Comparison of ENCODE assay signal across 9 cellular contexts in the genomic region with DNA sequence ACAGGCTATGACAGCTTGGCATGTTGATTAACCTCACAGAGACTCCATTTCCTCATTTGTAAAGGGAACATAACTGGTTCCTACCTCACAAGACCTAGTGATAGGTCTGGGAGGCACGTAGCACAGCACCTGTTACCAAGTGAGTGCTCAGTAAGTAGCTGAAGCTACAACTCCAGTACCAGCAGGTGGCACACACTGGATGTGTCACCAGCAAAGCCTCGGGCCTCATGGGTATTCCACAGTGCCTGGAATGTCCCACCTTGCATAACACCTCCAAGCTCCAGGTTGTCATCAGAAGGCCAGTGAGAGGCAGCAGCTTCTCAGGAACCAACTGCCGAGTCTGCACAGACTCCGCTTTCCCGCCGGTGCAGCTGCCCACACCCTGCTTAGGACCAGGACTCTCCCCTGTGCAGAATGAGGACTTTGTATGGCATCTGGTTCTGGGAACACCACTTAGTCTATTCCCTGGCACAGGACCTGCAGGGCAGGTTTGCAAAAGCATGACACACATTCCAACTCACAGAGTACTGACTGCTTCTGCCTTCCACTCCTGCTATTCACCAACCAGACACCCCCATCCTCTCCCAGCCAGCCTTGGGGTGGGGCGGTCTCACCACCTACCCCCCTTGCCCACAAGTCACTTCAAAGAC. TPM values are rescaled to one million over a fixed set of nuclear protein-coding genes. Genes with fewer than 3 reads are reported as not detected.
DNase-seq lines count a peak whose midpoint lies in the region; ATAC-seq, FAIRE-seq and TF ChIP-seq lines count a peak whose summit lies in the region.
"Had no signal": no experiment of that assay in that cellular context is flagged by ENCODE, and none has a peak within 500 bp of the region (broad histone marks: within the 10 kb centered on the region; RNA-seq: fewer than 3 reads in every experiment).

No MANE protein-coding gene starts in this region.

- no peak overlapping the region for H2BK120ac ChIP-seq in neuronal stem cell (ENCODE audit: low read depth, low read length)

- no peak overlapping the region for H3K14ac ChIP-seq in neuronal stem cell (ENCODE audit: low read length)

- H3K9me1 ChIP-seq in K562 (ENCODE audit: control insufficient read depth, insufficient read depth, low read length), result no peaks in the 10 kb centered on the region

- H2BK12ac ChIP-seq in neuronal stem cell (ENCODE audit: low read length), result no peak overlapping the region

- CTCF ChIA-PET in K562 (lab: Yijun Ruan, JAX; ENCODE audit: low intra/inter-chr PET ratio), result interaction anchor here (0.7 to 1.1 kb wide), 2 partner anchors 48 to 130 kb away, joined by 4 to 7 read pairs; no protein-coding TSS in a partner anchor

- H2BK15ac ChIP-seq in neuronal stem cell (ENCODE audit: low read length), result no peak overlapping the region

- H3K18ac ChIP-seq in neuronal stem cell (ENCODE audit: low read length), result no peak overlapping the region

- no peak overlapping the region for H3K23ac ChIP-seq in neuronal stem cell (ENCODE audit: low read depth, low read length, poor library complexity)

- TF ChIP-seq POLR2A in K562 (conservative IDR thresholded peaks at IDR 0.05) (no peak), testis (IDR thresholded peaks at IDR 0.05) (no peak)

- no peak overlapping the region for H2BK5ac ChIP-seq in neuronal stem cell (ENCODE audit: low read length)

- TF ChIP-seq EP300 in Ishikawa (IDR thresholded peaks at IDR 0.05; ENCODE audit: borderline replicate concordance), result no peak
- no peak for TF ChIP-seq EP300 in K562 (IDR thresholded peaks at IDR 0.05; ENCODE audit: low read length)

- 39% methylated on average over 7 of the region's 7 CpGs for WGBS in K562 (ENCODE audit: insufficient coverage, low coverage, missing lambda C conversion rate)
- no CpG with 5 or more reads among the region's 7 CpGs for WGBS in neuronal stem cell (ENCODE audit: extremely low coverage in 2 of 2, insufficient read length in 2 of 2, insufficient replicate concordance in 1 of 2), 2 donors
- WGBS in testis, 2 donors, result 80 to 89% methylated on average over 5 to 7 of the region's 7 CpGs

- no peak for ATAC-seq in K562

- TF ChIP-seq CTCF in K562 (IDR thresholded peaks at IDR 0.05 in 2 of 3, conservative IDR thresholded peaks at IDR 0.05 in 1 of 3; ENCODE audit: insufficient read depth in 2 of 3, low read depth in 1 of 3, low read length in 3 of 3), result 0 out of 6 replicates have a peak, but pooled peaks have one; percentile 6 to 19 (median 10)
- TF ChIP-seq CTCF in testis (IDR thresholded peaks at IDR 0.05), result no peak
- TF ChIP-seq CTCF in tibial artery (IDR thresholded peaks at IDR 0.05), result no peak

- H4K91ac ChIP-seq in neuronal stem cell (ENCODE audit: low read depth, low read length, poor library complexity), result no peak overlapping the region

- in situ Hi-C loops in K562 (cut with MboI), result no loop called here

- no peak overlapping the region for H3K4me3 ChIP-seq in K562
- H3K4me3 ChIP-seq in neuronal stem cell (ENCODE audit: low read length in 2 of 2), result no peak overlapping the region
- H3K4me3 ChIP-seq in testis, result no peak overlapping the region
- no peak overlapping the region for H3K4me3 ChIP-seq in tibial artery

- H3K27ac ChIP-seq in K562 (ENCODE audit: extremely low read depth, low read depth, low read length) (no peak overlapping the region), neuronal stem cell (replicated peaks; ENCODE audit: low read length) (no peak overlapping the region), testis (no peak overlapping the region), tibial artery (no peak overlapping the region)

- intact Hi-C loops in K562 (cut with micrococcal nuclease) (no loop called here), testis (cut with DNase I; ENCODE audit: low total_unique reads) (no loop called here), tibial artery (cut with DNase I; ENCODE audit: low total_unique reads) (loop anchor here (5.0 kb wide), 1 partner anchor 1793 kb away; no protein-coding TSS in a partner anchor)

- POLR2A ChIA-PET in K562 (lab: Yijun Ruan, JAX), result interaction anchor here (1.2 kb wide), 1 partner anchor 9 kb away, joined by 4 read pairs; no protein-coding TSS in a partner anchor

- no peak overlapping the region for H3K9ac ChIP-seq in K562 (ENCODE audit: insufficient read depth in 1 of 2, low read depth in 2 of 2, low read length in 2 of 2)
- H3K9ac ChIP-seq in neuronal stem cell (ENCODE audit: low read depth, low read length, poor library complexity), result no peak overlapping the region

- no peaks in the 10 kb centered on the region for H3K79me2 ChIP-seq in K562 (ENCODE audit: control insufficient read depth, insufficient read depth, low read length)

- peak; percentile 41 for DNase-seq in NCI-H146 (lab: John Stamatoyannopoulos, UW)
- DNase-seq in NCI-H146 treated with DMSO at 0.1 percent for 48 hours (lab: John Stamatoyannopoulos, UW; ENCODE audit: unreplicated experiment), result no peak
- DNase-seq in K562 (ENCODE audit: extremely low read depth in 1 of 4, low spot score in 3 of 4), result no peak
- DNase-seq in neuronal stem cell (ENCODE audit: low spot score), result no peak
- no peak for DNase-seq in testis
- no peak for DNase-seq in tibial artery
- DNase-seq in anterior cingulate cortex (lab: John Stamatoyannopoulos, UW), result no peak

- H2AK5ac ChIP-seq in neuronal stem cell (ENCODE audit: low read depth, low read length), result peak overlapping the region; percentile 9

- BruUV-seq in K562 (replicated peaks; lab: Mats Ljungman, UMichigan), result no TSS peak

- no peak overlapping the region for H3K4ac ChIP-seq in neuronal stem cell (ENCODE audit: low read length)

- H3K9me3 ChIP-seq in K562 (replicated peaks; ENCODE audit: control insufficient read depth, insufficient read depth, low read depth, low read length), result no peaks in the 10 kb centered on the region
- H3K9me3 ChIP-seq in neuronal stem cell (replicated peaks in 1 of 2; ENCODE audit: control insufficient read depth in 2 of 2, insufficient read depth in 1 of 2, low read depth in 1 of 2, low read length in 2 of 2), result peaks cover 0 to 3% of the 10 kb centered on the region in 2 donors
- H3K9me3 ChIP-seq in testis, result no peaks in the 10 kb centered on the region
- no peaks in the 10 kb centered on the region for H3K9me3 ChIP-seq in tibial artery

- TF ChIP-seq RAD21 in Ishikawa (IDR thresholded peaks at IDR 0.05; ENCODE audit: low read depth), result peak; percentile 66
- no peak for TF ChIP-seq RAD21 in K562 (CRISPR knock-in tag; conservative IDR thresholded peaks at IDR 0.05 in 1 of 2, IDR thresholded peaks at IDR 0.05 in 1 of 2)

- FAIRE-seq in K562 (lab: Jason Lieb, UNC), result no peak

- peaks cover 7% of the 10 kb centered on the region; the same call in 1 of the 2 replicates for H4K20me1 ChIP-seq in K562 (replicated peaks; ENCODE audit: control insufficient read depth, insufficient read depth, low read length)

- no peak overlapping the region for H3K4me2 ChIP-seq in K562 (ENCODE audit: insufficient read depth, low read length)
- no peak overlapping the region for H3K4me2 ChIP-seq in neuronal stem cell (ENCODE audit: insufficient read depth, low read length, poor library complexity, severe bottlenecking)

- H3K36me3 ChIP-seq in K562 (ENCODE audit: control insufficient read depth, insufficient read depth, low read length), result no peaks in the 10 kb centered on the region
- H3K36me3 ChIP-seq in neuronal stem cell (replicated peaks in 1 of 2; ENCODE audit: control insufficient read depth in 2 of 2, insufficient read depth in 2 of 2, low read length in 2 of 2), result no peaks in the 10 kb centered on the region
- H3K36me3 ChIP-seq in testis (ENCODE audit: low read depth, missing control alignments), result no peaks in the 10 kb centered on the region
- H3K36me3 ChIP-seq in tibial artery, result no peaks in the 10 kb centered on the region

- no peaks in the 10 kb centered on the region for H3K79me1 ChIP-seq in neuronal stem cell (ENCODE audit: low read depth, low read length)

- H3K27me3 ChIP-seq in K562 (ENCODE audit: control insufficient read depth in 2 of 2, insufficient read depth in 2 of 2, low read length in 2 of 2), result peaks cover 6 to 23% of the 10 kb centered on the region in 2 experiments; a peak in 4 of 5 replicates
- H3K27me3 ChIP-seq in neuronal stem cell (ENCODE audit: control insufficient read depth in 3 of 3, insufficient read depth in 3 of 3, low read depth in 1 of 3, low read length in 3 of 3), result peaks cover 3 to 88% (median 32%) of the 10 kb centered on the region in 3 experiments
- no peaks in the 10 kb centered on the region for H3K27me3 ChIP-seq in testis
- peaks cover 0 to 13% of the 10 kb centered on the region in 2 donors for H3K27me3 ChIP-seq in tibial artery

- no peak overlapping the region for H2AFZ ChIP-seq in K562 (ENCODE audit: low read depth, low read length)
- no peak overlapping the region for H2AFZ ChIP-seq in neuronal stem cell (ENCODE audit: low read length)

- H3K4me1 ChIP-seq in K562 (replicated peaks in 1 of 2; ENCODE audit: control insufficient read depth in 2 of 2, insufficient read depth in 2 of 2, low read length in 2 of 2) (peaks cover 17 to 27% of the 10 kb centered on the region in 2 experiments), neuronal stem cell (ENCODE audit: control insufficient read depth in 2 of 2, insufficient read depth in 1 of 2, low read depth in 1 of 2, low read length in 2 of 2) (peaks cover 0 to 14% of the 10 kb centered on the region in 2 donors), testis (peaks cover 3% of the 10 kb centered on the region), tibial artery (peaks cover 0 to 65% (median 21%) of the 10 kb centered on the region in 4 donors)

- H4K8ac ChIP-seq in neuronal stem cell (ENCODE audit: low read depth, low read length), result no peak overlapping the region

TF ChIP-seq in Ishikawa, 13 proteins besides CTCF, POLR2A, EP300 and RAD21 (continues in another document):
- peak; percentile 72 for TF ChIP-seq TEAD4 (IDR thresholded peaks at IDR 0.05)

RNA-seq across cellular contexts. Expression of a gene that starts 4.2 kb away (rescaled TPM):
- total RNA-seq in K562 (2011; cell fraction: chromatin; rRNA removed; ENCODE audit: low replicate concordance), result 2.1 and 5.2 TPM in 2 replicates
- 2.1 and 3.3 TPM in 2 replicates for total RNA-seq in K562 (2011; cell fraction: nucleolus; rRNA removed)
- 2.3 and 2.4 TPM in 2 replicates for total RNA-seq in K562 (2011; cell fraction: nucleoplasm; rRNA removed)
- total RNA-seq in K562 (2014; rRNA removed), result 2.2 and 2.7 TPM in 2 replicates
- total RNA-seq in K562 (2014; rRNA removed; fragmentation: Illumina TruSeq; extraction: Trizol), result 1.8 and 1.9 TPM in 2 replicates
- total RNA-seq in K562 (2015; rRNA removed; fragmentation: Illumina TruSeq; extraction: Trizol), result 1.2 TPM in 2 replicates
- total RNA-seq in K562 (2021), result 4.2 and 4.8 TPM in 2 replicates
- 1.1 and 2.4 TPM in 2 replicates for polyA plus RNA-seq in K562 (2011; rRNA removed)
- polyA plus RNA-seq in K562 (2011; cell fraction: cytosol; rRNA removed), result 0.78 and 3.6 TPM in 2 replicates
- 0.59 and 1.7 TPM in 2 replicates for polyA plus RNA-seq in K562 (2011; cell fraction: nucleus; rRNA removed)
- polyA plus RNA-seq in K562 (2012), result 2.8 and 5.2 TPM in 2 replicates
- polyA plus RNA-seq in K562 (2014; fragmentation: Illumina TruSeq; extraction: Trizol), result 4.0 and 4.3 TPM in 2 replicates
- under 1 TPM; 0.61 to 0.62 TPM for polyA plus RNA-seq in K562 (2014; fragmentation: Nextera tagmentation; extraction: Ambion mirVana)
- polyA plus RNA-seq in K562 (2014; rRNA removed), result 1.8 and 2.0 TPM in 2 replicates
- 1.7 and 5.0 TPM in 2 replicates for polyA minus RNA-seq in K562 (2011; rRNA and poly(A)+ RNA removed)
- polyA minus RNA-seq in K562 (2011; cell fraction: cytosol; rRNA and poly(A)+ RNA removed), result 1.5 and 3.2 TPM in 2 replicates
- 1.00 and 2.4 TPM in 2 replicates for polyA minus RNA-seq in K562 (2011; cell fraction: nucleus; rRNA and poly(A)+ RNA removed)
- polyA plus RNA-seq in neuronal stem cell (2013, experiment 1 of 2), result under 0.01 TPM
- polyA plus RNA-seq in neuronal stem cell (2013, experiment 2 of 2), result 0.03 TPM
- 1 to 10 TPM; 1.4 to 2.9 TPM for total RNA-seq in testis
- polyA plus RNA-seq in testis (ENCODE audit: insufficient read depth, low read depth, low replicate concordance), result 3.7 TPM
- total RNA-seq: neural crest cell had no signal

Comparison
In these comparisons a context has a peak if more than half of its experiments do, and no peak if none do; other contexts are left out.
1. CTCF ChIP-seq: peak in K562 (3 of 3); none in testis (0 of 3) and tibial artery (0 of 2).